Comparison of ENCODE assay signal across 29 cellular contexts in the genomic region with DNA sequence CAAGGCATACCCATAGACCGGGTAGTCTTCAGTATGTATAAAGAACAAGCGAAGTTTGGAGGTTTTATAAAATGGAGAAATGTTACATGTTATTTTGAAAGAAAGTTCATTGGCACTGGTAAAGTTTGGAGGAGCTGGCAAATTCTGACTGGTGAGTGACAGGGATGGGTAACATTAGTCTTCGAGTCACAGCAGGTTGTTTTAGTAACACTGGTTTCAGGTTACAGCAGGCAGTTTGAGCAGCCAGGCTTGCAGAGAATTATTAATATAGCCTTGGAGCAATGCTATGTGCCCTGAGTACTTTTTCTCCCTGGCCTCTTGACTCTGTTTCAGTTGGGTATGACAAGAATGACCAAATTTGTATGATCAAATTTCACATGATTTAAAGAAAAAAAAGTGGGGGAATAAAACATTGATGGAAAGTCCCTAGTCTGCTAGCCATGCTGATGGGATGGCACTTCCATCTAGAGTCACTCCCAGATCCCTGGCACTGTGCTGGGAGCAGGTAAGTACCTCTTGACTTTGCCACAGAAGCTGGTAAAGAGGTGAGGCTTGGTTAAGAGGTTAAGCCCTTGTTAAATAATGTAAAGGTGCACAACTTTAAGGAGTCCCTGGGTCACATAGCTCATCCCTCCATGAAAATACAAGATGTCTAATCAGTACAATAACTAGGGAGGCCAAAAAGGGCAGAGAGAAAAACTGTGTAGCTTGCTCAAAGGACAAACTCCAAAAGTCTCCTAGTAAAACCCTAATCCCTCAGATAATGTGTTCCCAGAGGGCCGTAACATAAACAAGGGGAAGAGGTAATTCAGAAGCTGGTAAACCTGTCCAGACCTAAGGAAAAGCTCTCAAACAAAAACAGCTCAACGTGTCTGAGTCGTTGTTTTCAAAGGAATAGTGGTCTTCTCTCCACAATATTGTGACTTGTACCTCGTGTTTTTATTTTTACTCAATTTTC. TPM values are rescaled to one million over a fixed set of nuclear protein-coding genes. Genes with fewer than 3 reads are reported as not detected.
DNase-seq lines count a peak whose midpoint lies in the region; ATAC-seq and TF ChIP-seq lines count a peak whose summit lies in the region.
"Had no signal": no experiment of that assay in that cellular context is flagged by ENCODE, and none has a peak within 500 bp of the region (broad histone marks: within the 10 kb centered on the region; RNA-seq: fewer than 3 reads in every experiment).

No MANE protein-coding gene starts in this region.

- no peak for TF ChIP-seq CTCF in parathyroid adenoma (IDR thresholded peaks at IDR 0.05)

- H3K4me3 ChIP-seq in adipocyte (ENCODE audit: low read length) (no peak overlapping the region), parathyroid adenoma (ENCODE audit: low read depth, low read length) (no peak overlapping the region)
- H3K4me3 ChIP-seq: hepatocyte, lower lobe of right lung, sigmoid colon, tibial artery had no signal

- H3K79me2 ChIP-seq in parathyroid adenoma, result no peaks in the 10 kb centered on the region
- H3K79me2 ChIP-seq: hepatocyte had no signal

- no peaks in the 10 kb centered on the region for H3K4me1 ChIP-seq in adipocyte (ENCODE audit: control insufficient read depth, insufficient read depth, low read length)
- no peaks in the 10 kb centered on the region for H3K4me1 ChIP-seq in parathyroid adenoma
- H3K4me1 ChIP-seq: lower lobe of right lung, sigmoid colon, tibial artery had no signal

- H3K9me3 ChIP-seq in adipocyte (ENCODE audit: control insufficient read depth, low read length) (peaks cover 13% of the 10 kb centered on the region), parathyroid adenoma (ENCODE audit: control insufficient read depth, low read length) (no peaks in the 10 kb centered on the region)
- H3K9me3 ChIP-seq: lower lobe of right lung had no signal

- ATAC-seq in esophagus mucosa, result no peak
- ATAC-seq: lower lobe of right lung; naive thymus-derived CD4-positive, alpha-beta T cell; Panc1 had no signal

- H3K4me2 ChIP-seq in parathyroid adenoma (ENCODE audit: low read length), result no peak overlapping the region
- H3K4me2 ChIP-seq: hepatocyte had no signal

- H3K27ac ChIP-seq in parathyroid adenoma, result no peak overlapping the region
- H3K27ac ChIP-seq: brain microvascular endothelial cell, hepatocyte, lower lobe of right lung, sigmoid colon, tibial artery had no signal

- H2AFZ ChIP-seq in parathyroid adenoma, result peak overlapping the region; percentile 26
- H2AFZ ChIP-seq: hepatocyte had no signal

- DNase-seq in NCI-H510A treated with DMSO at 0.1 percent for 48 hours (lab: John Stamatoyannopoulos, UW) (peak; percentile 46), NCI-H510A (lab: John Stamatoyannopoulos, UW) (no peak), NCI-H146 treated with DMSO at 0.1 percent for 48 hours (lab: John Stamatoyannopoulos, UW; ENCODE audit: unreplicated experiment) (peak; percentile 17), adipocyte (ENCODE audit: low read depth) (peak; percentile 5), dedifferentiated amniotic fluid mesenchymal stem cell (ENCODE audit: extremely low spot score) (no peak)
- DNase-seq in stimulated activated CD4-positive, alpha-beta T cell treated with anti-CD3 and anti-CD28 coated beads, Interleukin-4, amount 100 ng/mL, for 4 hours, result no peak
- DNase-seq: activated CD4-positive, alpha-beta memory T cell treated with anti-CD3 and anti-CD28 coated beads, Interleukin-2, amount 10 ng/mL, durations not matched to agents 7 days and 5 days; activated CD8-positive, alpha-beta memory T cell treated with anti-CD3 and anti-CD28 coated beads, Interleukin-2, amount 50 U/mL, for 4 hours; activated naive CD4-positive, alpha-beta T cell treated with anti-CD3 and anti-CD28 coated beads for 36 hours; brain microvascular endothelial cell; Calu3; CD4-positive, CD25-positive, alpha-beta regulatory T cell; EL; H9; Kasumi-1; lower lobe of right lung; midbrain; naive thymus-derived CD4-positive, alpha-beta T cell; NCI-H2029 treated with DMSO at 0.1 percent for 48 hours; NCI-H446 treated with DMSO at 0.1 percent for 48 hours; SHP77; sigmoid colon; stimulated activated CD4-positive, alpha-beta T cell treated with anti-CD3 and anti-CD28 coated beads, Interleukin-4, amount 100 ng/mL, for 24 hours; tibial artery had no signal

- peaks cover 24% of the 10 kb centered on the region for H3K27me3 ChIP-seq in adipocyte (replicated peaks; ENCODE audit: control insufficient read depth, insufficient read depth, low read length)
- H3K27me3 ChIP-seq in parathyroid adenoma (ENCODE audit: control insufficient read depth, insufficient read depth, low read length), result no peaks in the 10 kb centered on the region
- H3K27me3 ChIP-seq: brain microvascular endothelial cell, hepatocyte, sigmoid colon had no signal

- H3K9ac ChIP-seq in adipocyte (ENCODE audit: low read length), result no peak overlapping the region
- no peak overlapping the region for H3K9ac ChIP-seq in parathyroid adenoma

- no peaks in the 10 kb centered on the region for H3K36me3 ChIP-seq in adipocyte (ENCODE audit: control insufficient read depth, insufficient read depth, low read length, severe bottlenecking)
- no peaks in the 10 kb centered on the region for H3K36me3 ChIP-seq in parathyroid adenoma (ENCODE audit: control insufficient read depth, insufficient read depth, low read length)
- H3K36me3 ChIP-seq: brain microvascular endothelial cell, lower lobe of right lung, sigmoid colon, tibial artery had no signal

RNA-seq across cellular contexts. Expression of gene SVOP, which starts 12.7 kb away (rescaled TPM):
- not detected for total RNA-seq in esophagus mucosa
- total RNA-seq: activated CD4-positive, alpha-beta memory T cell treated with anti-CD3 and anti-CD28 coated beads, Interleukin-2, amount 10 ng/mL, durations not matched to agents 7 days and 5 days; activated naive CD4-positive, alpha-beta T cell treated with anti-CD3 and anti-CD28 coated beads for 36 hours; Calu3; CD4-positive, CD25-positive, alpha-beta regulatory T cell; lower lobe of right lung; naive thymus-derived CD4-positive, alpha-beta T cell; pulmonary artery endothelial cell had no signal

RNA-seq across cellular contexts. Expression of gene USP30, which starts 18.9 kb away (rescaled TPM):
- 10.0 TPM for total RNA-seq in esophagus mucosa

RNA-seq across cellular contexts. Expression of gene ALKBH2, which starts 59.8 kb away (rescaled TPM):
- total RNA-seq in esophagus mucosa, result 14.2 TPM

Comparison
In these comparisons a context has a peak if more than half of its experiments do, and no peak if none do; other contexts are left out.
1. DNase-seq: peak in NCI-H510A treated with DMSO at 0.1 percent for 48 hours (single experiment), NCI-H146 treated with DMSO at 0.1 percent for 48 hours (single experiment) and adipocyte (single experiment); none in NCI-H510A (single experiment), dedifferentiated amniotic fluid mesenchymal stem cell (single experiment) and stimulated activated CD4-positive, alpha-beta T cell treated with anti-CD3 and anti-CD28 coated beads, Interleukin-4, amount 100 ng/mL, for 4 hours (0 of 2).